Comparison of ENCODE assay signal across 25 cellular contexts in genomic region chr14:61877768-61878167, GRCh38.
"Had no signal": no experiment of that assay in that cellular context is flagged by ENCODE, and none has a peak within 500 bp of the region (broad histone marks: within the 10 kb centered on the region; RNA-seq: fewer than 3 reads in every experiment).

No MANE protein-coding gene starts in this region.

- H3K4me3 Mint-ChIP-seq: mesothelial cell of epicardium; naive B cell; natural killer cell; nephron progenitor cell; neural progenitor cell; stimulated activated memory B cell treated with anti-CD40 and anti-IgM and Interleukin-4, amounts not matched to agents 10 μg/mL and 1 μg/mL and 100 μg/mL, for 72 hours; stimulated activated naive CD8-positive, alpha-beta T cell treated with anti-CD3 and anti-CD28 coated beads, Interleukin-15, amount 100 ng/mL, for 72 hours had no signal

- H3K36me3 ChIP-seq: left ventricle myocardium inferior, neural progenitor cell, neutrophil, spleen, tibial nerve, upper lobe of left lung had no signal

- H3K9me3 ChIP-seq: left ventricle myocardium inferior, neutrophil, spleen, tibial nerve, upper lobe of left lung had no signal

- H3K4me1 ChIP-seq: neural progenitor cell, tibial nerve, upper lobe of left lung had no signal

- H3K27me3 ChIP-seq: hepatocyte, neural progenitor cell, tibial nerve, upper lobe of left lung had no signal

- H3K36me3 Mint-ChIP-seq: mesothelial cell of epicardium; natural killer cell; neural progenitor cell; stimulated activated memory B cell treated with anti-CD40 and anti-IgM and Interleukin-4, amounts not matched to agents 10 μg/mL and 1 μg/mL and 100 μg/mL, for 72 hours had no signal

- ATAC-seq: natural killer cell; right cardiac atrium; sciatic nerve; stimulated activated memory B cell treated with anti-CD40 and anti-IgM and Interleukin-4, amounts not matched to agents 10 μg/mL and 1 μg/mL and 100 μg/mL, for 72 hours; stimulated activated naive CD8-positive, alpha-beta T cell treated with anti-CD3 and anti-CD28 coated beads, Interleukin-15, amount 100 ng/mL, for 72 hours had no signal

- H3K4me1 Mint-ChIP-seq: natural killer cell; neural progenitor cell; stimulated activated naive CD8-positive, alpha-beta T cell treated with anti-CD3 and anti-CD28 coated beads, Interleukin-15, amount 100 ng/mL, for 72 hours had no signal

- DNase-seq: islet precursor cell; left ventricle myocardium inferior; mesendoderm; naive B cell; natural killer cell; nephron progenitor cell; occipital lobe; right cardiac atrium; spleen; stimulated activated CD4-positive, alpha-beta T cell treated with anti-CD3 and anti-CD28 coated beads, Interleukin-4, amount 100 ng/mL, for 4 hours; stimulated activated CD8-positive, alpha-beta memory T cell treated with anti-CD3 and anti-CD28 coated beads, Interleukin-4, amount 100 ng/mL, for 48 hours; stimulated activated naive CD4-positive, alpha-beta T cell treated with Interleukin-2 at 50 U/mL for 16 hours; stimulated activated naive CD8-positive, alpha-beta T cell treated with anti-CD3 and anti-CD28 coated beads, Interleukin-15, amount 100 ng/mL, for 72 hours; substantia nigra; upper lobe of left lung had no signal

- H3K9ac ChIP-seq: neural progenitor cell had no signal

- H3K27me3 Mint-ChIP-seq: progenitor cell of endocrine pancreas had no signal

- H3K27ac ChIP-seq: hepatocyte, left ventricle myocardium inferior, neural progenitor cell, neutrophil, skin epidermis, spleen, tibial nerve, upper lobe of left lung had no signal

- H3K4me3 ChIP-seq: hepatocyte, left ventricle myocardium inferior, lung, neural progenitor cell, skin epidermis, spleen, tibial nerve, upper lobe of left lung had no signal

- H3K27ac Mint-ChIP-seq: mesothelial cell of epicardium; naive B cell; natural killer cell; nephron progenitor cell; neural progenitor cell; stimulated activated memory B cell treated with anti-CD40 and anti-IgM and Interleukin-4, amounts not matched to agents 10 μg/mL and 1 μg/mL and 100 μg/mL, for 72 hours; stimulated activated naive CD8-positive, alpha-beta T cell treated with anti-CD3 and anti-CD28 coated beads, Interleukin-15, amount 100 ng/mL, for 72 hours had no signal

- H3K9me3 Mint-ChIP-seq: natural killer cell; nephron progenitor cell; neural progenitor cell; stimulated activated memory B cell treated with anti-CD40 and anti-IgM and Interleukin-4, amounts not matched to agents 10 μg/mL and 1 μg/mL and 100 μg/mL, for 72 hours; stimulated activated naive CD8-positive, alpha-beta T cell treated with anti-CD3 and anti-CD28 coated beads, Interleukin-15, amount 100 ng/mL, for 72 hours had no signal
